Comparison of ENCODE assay signal across 28 cellular contexts in the genomic region with DNA sequence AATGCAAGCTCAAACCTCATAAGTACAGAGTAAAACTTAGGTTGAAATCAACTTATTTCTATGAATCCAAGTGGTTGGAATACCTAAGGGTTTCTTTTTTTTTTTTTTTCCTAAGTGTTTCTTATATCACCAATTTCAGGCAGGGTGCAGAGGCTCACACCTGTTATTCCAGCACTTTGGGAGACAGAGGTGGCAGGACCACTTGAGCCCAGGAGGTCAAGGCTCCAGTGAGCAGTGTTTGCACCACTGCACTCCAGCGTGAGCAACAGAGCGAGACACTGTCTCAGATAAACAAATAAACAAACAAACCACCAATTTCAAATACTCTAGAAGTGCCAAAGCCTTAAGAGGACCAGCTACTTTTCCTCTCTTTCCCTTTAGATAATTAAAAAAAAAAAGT.
"Had no signal": no experiment of that assay in that cellular context is flagged by ENCODE, and none has a peak within 500 bp of the region (broad histone marks: within the 10 kb centered on the region; RNA-seq: fewer than 3 reads in every experiment).

No MANE protein-coding gene starts in this region.

- H3K27ac ChIP-seq: ascending aorta, breast epithelium, cardiac muscle cell, colonic mucosa had no signal

- H3K9me3 ChIP-seq: ascending aorta, breast epithelium, colonic mucosa had no signal

- DNase-seq: activated CD4-positive, alpha-beta memory T cell treated with anti-CD3 and anti-CD28 coated beads, Interleukin-2, amount 10 ng/mL, durations not matched to agents 7 days and 5 days; activated CD4-positive, alpha-beta T cell treated with anti-CD3 and anti-CD28 coated beads for 1 hour; activated CD4-positive, alpha-beta T cell treated with anti-CD3 and anti-CD28 coated beads for 4 hours; activated CD4-positive, alpha-beta T cell treated with anti-CD3 and anti-CD28 coated beads, Interleukin-2, amount 10 ng/mL, durations not matched to agents 7 days and 5 days; activated CD4-positive, alpha-beta T cell treated with anti-CD3 and anti-CD28 coated beads, Interleukin-2, amount 50 U/mL, for 4 hours; activated CD8-positive, alpha-beta memory T cell treated with anti-CD3 and anti-CD28 coated beads, Interleukin-2, amount 50 U/mL, for 48 hours; activated gamma-delta T cell; activated naive CD4-positive, alpha-beta T cell; activated naive CD4-positive, alpha-beta T cell treated with anti-CD3 and anti-CD28 coated beads, Interleukin-2, amount 10 ng/mL, durations not matched to agents 7 days and 5 days; activated naive CD8-positive, alpha-beta T cell treated with anti-CD3 and anti-CD28 coated beads, Interleukin-2, amount 10 ng/mL, durations not matched to agents 7 days and 5 days; activated T-cell treated with anti-CD3 and anti-CD28 coated beads for 4 hours; activated T-cell treated with anti-CD3 and anti-CD28 coated beads, Interleukin-2, amount 50 U/mL, for 24 hours; activated T-cell treated with anti-CD3 and anti-CD28 coated beads, Interleukin-2, amount 50 U/mL, for 72 hours; central memory CD4-positive, alpha-beta T cell; cerebellar nuclear complex; colonic mucosa; dorsolateral prefrontal cortex; effector memory CD4-positive, alpha-beta T cell; endodermal cell; foreskin fibroblast; head of caudate nucleus; T-helper 2 cell had no signal

- ATAC-seq: activated naive CD4-positive, alpha-beta T cell treated with anti-CD3 and anti-CD28 coated beads, Interleukin-2, amount 50 U/mL, for 72 hours; activated T-cell treated with anti-CD3 and anti-CD28 coated beads, Interleukin-2, amount 50 U/mL, for 72 hours; esophagus mucosa had no signal

- H3K4me1 ChIP-seq: breast epithelium, colonic mucosa had no signal

- H3K27me3 ChIP-seq: ascending aorta, breast epithelium, cardiac muscle cell, colonic mucosa, dorsolateral prefrontal cortex had no signal

- H3K36me3 ChIP-seq: colonic mucosa had no signal

- FAIRE-seq: frontal cortex had no signal

- H3K4me3 ChIP-seq: ascending aorta, breast epithelium, cardiac muscle cell, colonic mucosa, dorsolateral prefrontal cortex had no signal
